ENCODE assay signal across 11 cellular contexts in genomic region chr2:105798595-105798994, GRCh38. TPM values are rescaled to one million over a fixed set of nuclear protein-coding genes. Genes with fewer than 3 reads are reported as not detected.
A peak's percentile ranks its signal among the peaks of the same experiment; 100 is the strongest.
DNase-seq lines count a peak whose midpoint lies in the region; ATAC-seq and TF ChIP-seq lines count a peak whose summit lies in the region.
"Had no signal": no experiment of that assay in that cellular context is flagged by ENCODE, and none has a peak within 500 bp of the region (broad histone marks: within the 10 kb centered on the region; RNA-seq: fewer than 3 reads in every experiment).

No MANE protein-coding gene starts in this region.

- H3K27ac ChIP-seq in gastrocnemius medialis: peak overlapping the region in 2 of 4 donors; percentile 25 to 34
- H3K27ac ChIP-seq: brain microvascular endothelial cell, ovary had no signal

- ATAC-seq in GM21576 (IDR thresholded peaks at IDR 0.05; ENCODE audit: unreplicated experiment): peak; percentile 17
- ATAC-seq in gastrocnemius medialis: no peak

- intact Hi-C loops in gastrocnemius medialis (cut with DNase I; ENCODE audit: low total_unique reads): no loop called here

- TF ChIP-seq CTCF in gastrocnemius medialis (IDR thresholded peaks at IDR 0.05 in 4 of 5, conservative IDR thresholded peaks at IDR 0.05 in 1 of 5): no peak

- in situ Hi-C loops in gastrocnemius medialis (cut with MboI; ENCODE audit: low sequenced_read_pairs in 4 of 4): no loop called here

- H3K4me1 ChIP-seq in gastrocnemius medialis: peaks cover 61 to 80% of the 10 kb centered on the region in 2 donors

- no peak overlapping the region for H3K4me3 ChIP-seq in gastrocnemius medialis
- H3K4me3 ChIP-seq: ovary had no signal

- TF ChIP-seq POLR2A in gastrocnemius medialis (IDR thresholded peaks at IDR 0.05): no peak

- H3K9me3 ChIP-seq in gastrocnemius medialis: no peaks in the 10 kb centered on the region
- H3K9me3 ChIP-seq: ovary had no signal

- no peaks in the 10 kb centered on the region for H3K27me3 ChIP-seq in gastrocnemius medialis
- H3K27me3 ChIP-seq: brain microvascular endothelial cell, ovary had no signal

- DNase-seq in CD1c-positive myeloid dendritic cell (ENCODE audit: extremely low spot score) (peak; percentile 28), RPMI8226 (peak; percentile 60), germinal center (ENCODE audit: low spot score) (peak; percentile 73), NCI-H1105 treated with DMSO at 0.1 percent for 48 hours (lab: John Stamatoyannopoulos, UW) (no peak), NCI-H1694 (lab: John Stamatoyannopoulos, UW) (no peak), cortex of kidney (lab: John Stamatoyannopoulos, UW) (no peak), gastrocnemius medialis (no peak)
- DNase-seq: brain microvascular endothelial cell; ovary; stimulated activated CD8-positive, alpha-beta memory T cell treated with anti-CD3 and anti-CD28 coated beads, Interleukin-4, amount 100 ng/mL, for 48 hours had no signal

- H3K36me3 ChIP-seq in gastrocnemius medialis: no peaks in the 10 kb centered on the region
- H3K36me3 ChIP-seq: brain microvascular endothelial cell, ovary had no signal

RNA-seq across cellular contexts. Expression of gene NCK2, which starts 53.9 kb away (rescaled TPM):
- 10 to 100 TPM; 46.7 to 86.1 (median 57.9) TPM for total RNA-seq in gastrocnemius medialis

Comparison
In these comparisons a context has a peak if more than half of its experiments do, and no peak if none do; other contexts are left out.
1. DNase-seq: peak in CD1c-positive myeloid dendritic cell (single experiment), RPMI8226 (single experiment) and germinal center (single experiment); none in NCI-H1105 treated with DMSO at 0.1 percent for 48 hours (single experiment), NCI-H1694 (single experiment), cortex of kidney (single experiment) and gastrocnemius medialis (0 of 2).